ENCODE assay signal across 8 cellular contexts in the genomic region with DNA sequence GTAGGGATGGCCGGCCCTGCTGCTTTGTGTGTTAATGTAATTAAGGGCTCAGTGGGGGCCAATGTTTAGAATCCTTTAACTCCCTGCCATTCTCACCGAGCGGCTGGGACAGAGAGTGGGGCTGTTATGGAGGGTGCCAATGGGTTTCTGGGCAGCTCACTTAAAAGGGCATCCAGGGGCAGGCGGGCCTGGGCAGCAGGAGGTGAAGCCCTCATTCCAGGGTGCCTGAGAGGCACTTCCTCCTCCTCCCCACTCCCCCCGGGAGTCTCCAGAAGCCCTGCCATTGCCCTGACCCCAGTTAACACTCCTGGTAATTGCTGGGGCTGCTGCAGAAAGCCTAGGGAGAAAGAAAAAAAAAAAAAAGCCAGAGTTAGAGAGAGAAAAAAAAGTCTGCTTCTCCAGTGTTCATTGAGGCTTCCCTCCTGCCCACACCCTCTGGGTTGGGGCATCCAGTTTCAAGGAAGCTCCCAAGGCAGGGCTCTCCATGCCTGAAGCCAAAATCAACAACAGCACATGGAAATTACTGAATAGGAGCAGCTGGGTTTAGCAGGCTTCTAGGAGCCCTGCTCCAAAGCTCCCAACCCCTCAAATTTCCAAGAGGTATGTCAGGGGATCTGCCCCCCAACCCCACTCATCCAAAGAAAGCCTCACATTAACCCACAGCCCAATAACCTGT. TPM values are rescaled to one million over a fixed set of nuclear protein-coding genes. Genes with fewer than 3 reads are reported as not detected.
A peak's percentile ranks its signal among the peaks of the same experiment; 100 is the strongest.
DNase-seq lines count a peak whose midpoint lies in the region; ATAC-seq and TF ChIP-seq lines count a peak whose summit lies in the region.

No MANE protein-coding gene starts in this region.

- H3K9me3 ChIP-seq in HCT116 (ENCODE audit: control insufficient read depth in 1 of 2, insufficient read depth in 1 of 2, low read depth in 1 of 2, low read length in 2 of 2): no peaks in the 10 kb centered on the region
- no peaks in the 10 kb centered on the region for H3K9me3 ChIP-seq in gastrocnemius medialis
- H3K9me3 ChIP-seq in CD8-positive, alpha-beta memory T cell (ENCODE audit: low read length): no peaks in the 10 kb centered on the region

- in situ Hi-C loops in gastrocnemius medialis (cut with MboI; ENCODE audit: low sequenced_read_pairs in 4 of 4): no loop called here

- H3K4me3 ChIP-seq in HCT116 (replicated peaks in 1 of 2; ENCODE audit: low read depth in 1 of 2, low read length in 2 of 2) (no peak overlapping the region), gastrocnemius medialis (peak overlapping the region in 1 of 4 donors; percentile 8)
- no peak overlapping the region for H3K4me3 ChIP-seq in CD8-positive, alpha-beta memory T cell (ENCODE audit: low read length)

- H3K27me3 Mint-ChIP-seq in activated T-helper 1 cell treated with anti-CD3 and anti-CD28 coated beads, Interleukin-12 subunit alpha, Interleukin-12 subunit beta, Interleukin-2, Interleukin-4 antibody, amounts not matched to agents 30 ng/mL and 10 ng/mL and 1 ng/mL, durations not matched to agents 14 hours and 24 hours and 36 hours (ENCODE audit: insufficient read depth): peaks cover 26% of the 10 kb centered on the region
- peaks cover 9 to 41% of the 10 kb centered on the region in 2 donors for H3K27me3 Mint-ChIP-seq in CD8-positive, alpha-beta memory T cell

- no TSS peak for BruUV-seq in HCT116 (replicated peaks; lab: Mats Ljungman, UMichigan)

- peaks cover 87% of the 10 kb centered on the region for H3K79me2 ChIP-seq in HCT116 (ENCODE audit: insufficient read depth, low read length)

- H3K27me3 ChIP-seq in HCT116 (ENCODE audit: insufficient read depth, low read length) (no peaks in the 10 kb centered on the region), gastrocnemius medialis (no peaks in the 10 kb centered on the region)
- peaks cover 5% of the 10 kb centered on the region for H3K27me3 ChIP-seq in CD8-positive, alpha-beta memory T cell (ENCODE audit: insufficient read depth, low read length, poor library complexity, severe bottlenecking)

- no peak overlapping the region for H2AFZ ChIP-seq in HCT116 (ENCODE audit: low read depth, low read length, poor library complexity, severe bottlenecking)

- H3K9me2 ChIP-seq in HCT116 (ENCODE audit: insufficient read depth): no peaks in the 10 kb centered on the region

- H3K9ac ChIP-seq in HCT116 (ENCODE audit: low read length): peak overlapping the region; percentile 27

- H3K9me3 Mint-ChIP-seq in activated T-helper 1 cell treated with anti-CD3 and anti-CD28 coated beads, Interleukin-12 subunit alpha, Interleukin-12 subunit beta, Interleukin-2, Interleukin-4 antibody, amounts not matched to agents 30 ng/mL and 10 ng/mL and 1 ng/mL, durations not matched to agents 14 hours and 24 hours and 36 hours: no peaks in the 10 kb centered on the region
- H3K9me3 Mint-ChIP-seq in CD8-positive, alpha-beta memory T cell: no peaks in the 10 kb centered on the region

- ATAC-seq in HCT116 (peak; percentile 66), gastrocnemius medialis (peak; percentile 59 to 63), GM19351 (IDR thresholded peaks at IDR 0.05; ENCODE audit: unreplicated experiment) (no peak)

- TF ChIP-seq POLR2A in HCT116 (IDR thresholded peaks at IDR 0.05; ENCODE audit: borderline replicate concordance, extremely low read depth, insufficient read depth, insufficient read length): no peak
- no peak for TF ChIP-seq POLR2A in gastrocnemius medialis (IDR thresholded peaks at IDR 0.05)

- peak overlapping the region; percentile 47 for H3K27ac ChIP-seq in HCT116 (ENCODE audit: low read depth, low read length)
- H3K27ac ChIP-seq in gastrocnemius medialis: peak overlapping the region; percentile 69 to 87 (median 78)
- no peak overlapping the region for H3K27ac ChIP-seq in CD8-positive, alpha-beta memory T cell (ENCODE audit: low read depth, low read length)

- POLR2A ChIA-PET in HCT116 (lab: Charles Lee): interaction anchor here (1.1 to 1.5 kb wide), 4 partner anchors 22 to 80 kb away, joined by 3 to 4 read pairs (median 3); no protein-coding TSS in a partner anchor
- POLR2A ChIA-PET in CD8-positive, alpha-beta memory T cell (lab: Charles Lee): no interaction called here

- intact Hi-C loops in HCT116 (cut with micrococcal nuclease) (no loop called here), gastrocnemius medialis (cut with DNase I; ENCODE audit: low total_unique reads) (no loop called here)
- intact Hi-C loops in activated T-helper 1 cell treated with anti-CD3 and anti-CD28 coated beads, Interleukin-12 subunit alpha, Interleukin-12 subunit beta, Interleukin-2, Interleukin-4 antibody, amounts not matched to agents 30 ng/mL and 10 ng/mL and 1 ng/mL, durations not matched to agents 14 hours and 24 hours and 36 hours (cut with micrococcal nuclease): no loop called here

- H3K36me3 ChIP-seq in HCT116 (ENCODE audit: control insufficient read depth in 1 of 2, insufficient read depth in 2 of 2, low read length in 2 of 2) (no peaks in the 10 kb centered on the region; a peak in 1 of 4 replicates), gastrocnemius medialis (no peaks in the 10 kb centered on the region)
- no peaks in the 10 kb centered on the region for H3K36me3 ChIP-seq in CD8-positive, alpha-beta memory T cell (ENCODE audit: insufficient read depth, low read length)

- H3K36me3 Mint-ChIP-seq in activated T-helper 1 cell treated with anti-CD3 and anti-CD28 coated beads, Interleukin-12 subunit alpha, Interleukin-12 subunit beta, Interleukin-2, Interleukin-4 antibody, amounts not matched to agents 30 ng/mL and 10 ng/mL and 1 ng/mL, durations not matched to agents 14 hours and 24 hours and 36 hours (ENCODE audit: low read depth): no peaks in the 10 kb centered on the region
- no peaks in the 10 kb centered on the region for H3K36me3 Mint-ChIP-seq in CD8-positive, alpha-beta memory T cell

- H3K27ac Mint-ChIP-seq in activated T-helper 1 cell treated with anti-CD3 and anti-CD28 coated beads, Interleukin-12 subunit alpha, Interleukin-12 subunit beta, Interleukin-2, Interleukin-4 antibody, amounts not matched to agents 30 ng/mL and 10 ng/mL and 1 ng/mL, durations not matched to agents 14 hours and 24 hours and 36 hours: no peak overlapping the region
- H3K27ac Mint-ChIP-seq in CD8-positive, alpha-beta memory T cell: peak overlapping the region in 1 of 8 donors; percentile 36

- no peak for TF ChIP-seq RAD21 in HCT116 (IDR thresholded peaks at IDR 0.05; ENCODE audit: low read depth)

- H3K4me2 ChIP-seq in HCT116 (ENCODE audit: low read length): peak overlapping the region; percentile 40

- peaks cover 37 to 75% of the 10 kb centered on the region in 2 experiments for H3K4me1 ChIP-seq in HCT116 (ENCODE audit: control insufficient read depth in 1 of 2, insufficient read depth in 2 of 2, low read length in 2 of 2)
- peaks cover 79 to 89% of the 10 kb centered on the region in 2 donors for H3K4me1 ChIP-seq in gastrocnemius medialis
- H3K4me1 ChIP-seq in CD8-positive, alpha-beta memory T cell (ENCODE audit: insufficient read depth, low read length): no peaks in the 10 kb centered on the region

- H3K4me3 Mint-ChIP-seq in activated T-helper 1 cell treated with anti-CD3 and anti-CD28 coated beads, Interleukin-12 subunit alpha, Interleukin-12 subunit beta, Interleukin-2, Interleukin-4 antibody, amounts not matched to agents 30 ng/mL and 10 ng/mL and 1 ng/mL, durations not matched to agents 14 hours and 24 hours and 36 hours: no peak overlapping the region
- H3K4me3 Mint-ChIP-seq in CD8-positive, alpha-beta memory T cell: no peak overlapping the region

- TF ChIP-seq CTCF in HCT116 (IDR thresholded peaks at IDR 0.05 in 2 of 3, conservative IDR thresholded peaks at IDR 0.05 in 1 of 3; ENCODE audit: borderline replicate concordance in 1 of 3, insufficient read depth in 1 of 3, low read depth in 2 of 3, low read length in 2 of 3): no peak
- TF ChIP-seq CTCF in gastrocnemius medialis (IDR thresholded peaks at IDR 0.05 in 4 of 5, conservative IDR thresholded peaks at IDR 0.05 in 1 of 5): no peak

- H3K4me1 Mint-ChIP-seq in activated T-helper 1 cell treated with anti-CD3 and anti-CD28 coated beads, Interleukin-12 subunit alpha, Interleukin-12 subunit beta, Interleukin-2, Interleukin-4 antibody, amounts not matched to agents 30 ng/mL and 10 ng/mL and 1 ng/mL, durations not matched to agents 14 hours and 24 hours and 36 hours (ENCODE audit: low read depth): no peaks in the 10 kb centered on the region
- H3K4me1 Mint-ChIP-seq in CD8-positive, alpha-beta memory T cell: peaks cover 4 to 10% (median 6%) of the 10 kb centered on the region in 3 donors

- CTCF ChIA-PET in HCT116 (lab: Charles Lee): interaction anchor here (0.7 to 1.2 kb wide), 4 partner anchors 28 to 209 kb away, joined by 3 to 5 read pairs (median 3); no protein-coding TSS in a partner anchor
- CTCF ChIA-PET in CD8-positive, alpha-beta memory T cell (lab: Charles Lee): interaction anchor here (1.2 kb wide), 1 partner anchor 34 kb away, joined by 3 read pairs; no protein-coding TSS in a partner anchor

- RAD21 ChIA-PET in HCT116 (lab: Charles Lee; ENCODE audit: low non-redundant PET in 1 of 2, low total read pairs in 2 of 2, uncharacterized antibody in 2 of 2, unreplicated experiment in 2 of 2): interaction anchor here in 1 of 2 experiments (0.6 to 1.1 kb wide), 3 partner anchors 8 to 67 kb away, joined by 3 read pairs; no protein-coding TSS in a partner anchor

- no peaks in the 10 kb centered on the region for H4K20me1 ChIP-seq in HCT116 (ENCODE audit: insufficient read depth)

- DNase-seq in HCT116 (ENCODE audit: low read depth, low spot score) (no peak), RPMI7951 (ENCODE audit: low read depth) (peak; percentile 83), foreskin melanocyte (peak; percentile 51), gastrocnemius medialis (no peak), T-helper 1 cell (no peak)
- no peak for DNase-seq in activated T-helper 1 cell treated with anti-CD3 and anti-CD28 coated beads, Interleukin-12 subunit alpha, Interleukin-12 subunit beta, Interleukin-2, Interleukin-4 antibody, amounts not matched to agents 30 ng/mL and 10 ng/mL and 1 ng/mL, durations not matched to agents 14 hours and 24 hours and 36 hours (ENCODE audit: low spot score)
- no peak for DNase-seq in CD8-positive, alpha-beta memory T cell

RNA-seq across cellular contexts. Expression of gene CUEDC1, which starts 28.0 kb away (rescaled TPM):
- total RNA-seq in HCT116 (2021; ENCODE audit: unreplicated experiment) (60.2 TPM), gastrocnemius medialis (10 to 100 TPM; 31.2 to 43.9 (median 34.3) TPM)
- 54.1 and 58.2 TPM in 2 replicates for polyA plus RNA-seq in HCT116 (2012)
- total RNA-seq in RPMI7951 (2014; rRNA removed; shearing (Covaris generic)): 6.4 and 6.6 TPM in 2 replicates
- total RNA-seq in activated T-helper 1 cell treated with anti-CD3 and anti-CD28 coated beads, Interleukin-12 subunit alpha, Interleukin-12 subunit beta, Interleukin-2, Interleukin-4 antibody, amounts not matched to agents 30 ng/mL and 10 ng/mL and 1 ng/mL, durations not matched to agents 14 hours and 24 hours and 36 hours: 0.37 TPM in 1 of 2 replicates, not detected in the other
- total RNA-seq in CD8-positive, alpha-beta memory T cell: under 1 TPM; 0.33 to 0.73 TPM
- polyA plus RNA-seq in CD8-positive, alpha-beta memory T cell: not detected

Comparison
In these comparisons a context has a peak if more than half of its experiments do, and no peak if none do; other contexts are left out.
1. DNase-seq: peak in RPMI7951 (single experiment) and foreskin melanocyte (single experiment); none in HCT116 (single experiment), gastrocnemius medialis (0 of 2), activated T-helper 1 cell treated with anti-CD3 and anti-CD28 coated beads, Interleukin-12 subunit alpha, Interleukin-12 subunit beta, Interleukin-2, Interleukin-4 antibody, amounts not matched to agents 30 ng/mL and 10 ng/mL and 1 ng/mL, durations not matched to agents 14 hours and 24 hours and 36 hours (single experiment), CD8-positive, alpha-beta memory T cell (0 of 5) and T-helper 1 cell (0 of 5).